ENCODE assay signal across 22 cellular contexts in genomic region chr1:184870319-184870718, GRCh38.
DNase-seq lines count a peak whose midpoint lies in the region; ATAC-seq, FAIRE-seq and TF ChIP-seq lines count a peak whose summit lies in the region.
"Had no signal": no experiment of that assay in that cellular context is flagged by ENCODE, and none has a peak within 500 bp of the region (broad histone marks: within the 10 kb centered on the region; RNA-seq: fewer than 3 reads in every experiment).

No MANE protein-coding gene starts in this region.

- POLR2A ChIA-PET in T-cell (lab: Charles Lee): interaction anchor here in 1 of 2 donors (1.1 kb wide), 1 partner anchor 103 kb away, joined by 4 read pairs; no protein-coding TSS in a partner anchor

- no peak for TF ChIP-seq CTCF in natural killer cell (IDR thresholded peaks at IDR 0.05)

- DNase-seq in natural killer cell treated with Interleukin-12 subunit alpha and Interleukin-12 subunit beta and Interleukin-15 and Interleukin-18, amount 100 ng/mL, for 72 hours (ENCODE audit: low spot score): no peak
- DNase-seq in natural killer cell (no peak), GM18507 (ENCODE audit: extremely low spot score, insufficient read length, low read depth) (no peak), T-cell (peak in 2 of 34 experiments; percentile 3 to 15)
- DNase-seq in stimulated activated effector memory CD8-positive, alpha-beta T cell treated with anti-CD3 and anti-CD28 coated beads, Interleukin-12 subunit alpha, Interleukin-12 subunit beta, amount 100 ng/mL, for 72 hours (ENCODE audit: low spot score in 2 of 2): peak; percentile 42 to 78
- DNase-seq: activated CD4-positive, alpha-beta T cell treated with anti-CD3 and anti-CD28 coated beads, Interleukin-2, amount 50 U/mL, for 1 hour; activated T-cell treated with anti-CD3 and anti-CD28 coated beads, Interleukin-2, amount 50 U/mL, for 4 hours; cerebellar nuclear complex; DMS 273 treated with DMSO at 0.1 percent for 48 hours; dorsolateral prefrontal cortex; H7; kidney; NCI-H1092; NCI-H1930; NCI-H526 treated with DMSO at 0.1 percent for 48 hours; transverse colon had no signal

- H3K27ac Mint-ChIP-seq in natural killer cell treated with Interleukin-12 subunit alpha and Interleukin-12 subunit beta and Interleukin-15 and Interleukin-18, amount 100 ng/mL, for 72 hours: peak overlapping the region; percentile 63 to 81
- H3K27ac Mint-ChIP-seq in natural killer cell (no peak overlapping the region), T-cell (peak overlapping the region; percentile 6 to 51)
- H3K27ac Mint-ChIP-seq in stimulated activated effector memory CD8-positive, alpha-beta T cell treated with anti-CD3 and anti-CD28 coated beads, Interleukin-12 subunit alpha, Interleukin-12 subunit beta, amount 100 ng/mL, for 72 hours: peak overlapping the region; percentile 87
- H3K27ac Mint-ChIP-seq: CD14-positive monocyte, nephron had no signal

- FAIRE-seq in GM18507 (lab: Jason Lieb, UNC): peak; percentile 5
- FAIRE-seq: endothelial cell of umbilical vein, kidney, RCC 7860 had no signal

- H3K27me3 Mint-ChIP-seq in natural killer cell treated with Interleukin-12 subunit alpha and Interleukin-12 subunit beta and Interleukin-15 and Interleukin-18, amount 100 ng/mL, for 72 hours: no peaks in the 10 kb centered on the region
- H3K27me3 Mint-ChIP-seq in natural killer cell (ENCODE audit: low read depth in 2 of 2) (no peaks in the 10 kb centered on the region), T-cell (no peaks in the 10 kb centered on the region)

- peaks cover 46% of the 10 kb centered on the region for H3K36me3 Mint-ChIP-seq in natural killer cell treated with Interleukin-12 subunit alpha and Interleukin-12 subunit beta and Interleukin-15 and Interleukin-18, amount 100 ng/mL, for 72 hours
- H3K36me3 Mint-ChIP-seq in natural killer cell (no peaks in the 10 kb centered on the region), T-cell (peaks cover 32% of the 10 kb centered on the region)
- H3K36me3 Mint-ChIP-seq in stimulated activated effector memory CD8-positive, alpha-beta T cell treated with anti-CD3 and anti-CD28 coated beads, Interleukin-12 subunit alpha, Interleukin-12 subunit beta, amount 100 ng/mL, for 72 hours: peaks cover 28% of the 10 kb centered on the region

- H3K9me3 Mint-ChIP-seq in natural killer cell treated with Interleukin-12 subunit alpha and Interleukin-12 subunit beta and Interleukin-15 and Interleukin-18, amount 100 ng/mL, for 72 hours: no peaks in the 10 kb centered on the region
- H3K9me3 Mint-ChIP-seq in natural killer cell (peaks cover 3 to 5% of the 10 kb centered on the region in 2 donors), T-cell (peaks cover 0 to 6% (median 4%) of the 10 kb centered on the region in 3 donors)
- no peaks in the 10 kb centered on the region for H3K9me3 Mint-ChIP-seq in stimulated activated effector memory CD8-positive, alpha-beta T cell treated with anti-CD3 and anti-CD28 coated beads, Interleukin-12 subunit alpha, Interleukin-12 subunit beta, amount 100 ng/mL, for 72 hours

- intact Hi-C loops in natural killer cell (cut with micrococcal nuclease): no loop called here

- H3K4me1 Mint-ChIP-seq in natural killer cell treated with Interleukin-12 subunit alpha and Interleukin-12 subunit beta and Interleukin-15 and Interleukin-18, amount 100 ng/mL, for 72 hours (ENCODE audit: low read depth in 2 of 2): peaks cover 51 to 65% of the 10 kb centered on the region in 2 donors
- H3K4me1 Mint-ChIP-seq in natural killer cell (peaks cover 27 to 28% of the 10 kb centered on the region in 2 donors), T-cell (peaks cover 26 to 47% (median 44%) of the 10 kb centered on the region in 3 donors)
- H3K4me1 Mint-ChIP-seq in stimulated activated effector memory CD8-positive, alpha-beta T cell treated with anti-CD3 and anti-CD28 coated beads, Interleukin-12 subunit alpha, Interleukin-12 subunit beta, amount 100 ng/mL, for 72 hours: peaks cover 49% of the 10 kb centered on the region
- H3K4me1 Mint-ChIP-seq: nephron had no signal

- CTCF ChIA-PET in T-cell (lab: Charles Lee): no interaction called here

- peak overlapping the region; percentile 48 for H3K4me3 Mint-ChIP-seq in natural killer cell treated with Interleukin-12 subunit alpha and Interleukin-12 subunit beta and Interleukin-15 and Interleukin-18, amount 100 ng/mL, for 72 hours
- H3K4me3 Mint-ChIP-seq in natural killer cell: no peak overlapping the region
- H3K4me3 Mint-ChIP-seq in T-cell: no peak overlapping the region
- peak overlapping the region; percentile 12 for H3K4me3 Mint-ChIP-seq in stimulated activated effector memory CD8-positive, alpha-beta T cell treated with anti-CD3 and anti-CD28 coated beads, Interleukin-12 subunit alpha, Interleukin-12 subunit beta, amount 100 ng/mL, for 72 hours
- H3K4me3 Mint-ChIP-seq: activated T-cell treated with anti-CD3 and anti-CD28 coated beads, Interleukin-2, amount 50 U/mL, for 4 hours; CD14-positive monocyte; nephron had no signal

- peak in 1 of 2 donors; percentile 64 for ATAC-seq in natural killer cell treated with Interleukin-12 subunit alpha and Interleukin-12 subunit beta and Interleukin-15 and Interleukin-18, amount 100 ng/mL, for 72 hours
- ATAC-seq in natural killer cell: no peak
- ATAC-seq in T-cell (replicated peaks in 1 of 4): peak in 1 of 4 experiments; percentile 13
- ATAC-seq in stimulated activated effector memory CD8-positive, alpha-beta T cell treated with anti-CD3 and anti-CD28 coated beads, Interleukin-12 subunit alpha, Interleukin-12 subunit beta, amount 100 ng/mL, for 72 hours: peak; percentile 77
- no peak for ATAC-seq in GM21737 (IDR thresholded peaks at IDR 0.05; ENCODE audit: unreplicated experiment)
- no peak for ATAC-seq in GM19455 (IDR thresholded peaks at IDR 0.05; ENCODE audit: unreplicated experiment)

Comparison
In these comparisons a context has a peak if more than half of its experiments do, and no peak if none do; other contexts are left out.
1. H3K27ac Mint-ChIP-seq: peak in natural killer cell treated with Interleukin-12 subunit alpha and Interleukin-12 subunit beta and Interleukin-15 and Interleukin-18, amount 100 ng/mL, for 72 hours (2 of 2), T-cell (2 of 2) and stimulated activated effector memory CD8-positive, alpha-beta T cell treated with anti-CD3 and anti-CD28 coated beads, Interleukin-12 subunit alpha, Interleukin-12 subunit beta, amount 100 ng/mL, for 72 hours (single experiment); none in natural killer cell (0 of 2).
2. H3K4me3 Mint-ChIP-seq: peak in natural killer cell treated with Interleukin-12 subunit alpha and Interleukin-12 subunit beta and Interleukin-15 and Interleukin-18, amount 100 ng/mL, for 72 hours (single experiment) and stimulated activated effector memory CD8-positive, alpha-beta T cell treated with anti-CD3 and anti-CD28 coated beads, Interleukin-12 subunit alpha, Interleukin-12 subunit beta, amount 100 ng/mL, for 72 hours (single experiment); none in natural killer cell (single experiment) and T-cell (0 of 3).
3. DNase-seq: peak in stimulated activated effector memory CD8-positive, alpha-beta T cell treated with anti-CD3 and anti-CD28 coated beads, Interleukin-12 subunit alpha, Interleukin-12 subunit beta, amount 100 ng/mL, for 72 hours (2 of 2); none in natural killer cell treated with Interleukin-12 subunit alpha and Interleukin-12 subunit beta and Interleukin-15 and Interleukin-18, amount 100 ng/mL, for 72 hours (single experiment), natural killer cell (single experiment) and GM18507 (single experiment).